22 cellular contexts compared by ENCODE assay signal in genomic region chr6:98547151-98547550, GRCh38.
"Had no signal": no experiment of that assay in that cellular context is flagged by ENCODE, and none has a peak within 500 bp of the region (broad histone marks: within the 10 kb centered on the region; RNA-seq: fewer than 3 reads in every experiment).

No MANE protein-coding gene starts in this region.

- H3K4me1 ChIP-seq: psoas muscle, right lobe of liver, tibial nerve, vagina had no signal

- H3K9me3 Mint-ChIP-seq: effector memory CD8-positive, alpha-beta T cell; mesothelial cell of epicardium; stimulated activated naive CD8-positive, alpha-beta T cell treated with anti-CD3 and anti-CD28 coated beads, Interleukin-15, Interleukin-2, amounts not matched to agents 100 ng/mL and 50 ng/mL, for 24 hours had no signal

- FAIRE-seq: frontal cortex, kidney, small intestine had no signal

- H3K36me3 ChIP-seq: ovary, right lobe of liver, thoracic aorta, tibial nerve, vagina had no signal

- H3K4me1 Mint-ChIP-seq: naive B cell; stimulated activated naive B cell treated with anti-CD40 and anti-IgM and Interleukin-4, amounts not matched to agents 10 μg/mL and 1 μg/mL and 100 μg/mL, for 72 hours had no signal

- H3K27ac Mint-ChIP-seq: effector memory CD8-positive, alpha-beta T cell; naive B cell; natural killer cell treated with Interleukin-12 subunit alpha and Interleukin-12 subunit beta and Interleukin-15 and Interleukin-18, amount 100 ng/mL, for 72 hours; stimulated activated naive B cell treated with anti-CD40 and anti-IgM and Interleukin-4, amounts not matched to agents 10 μg/mL and 1 μg/mL and 100 μg/mL, for 72 hours; stimulated activated naive CD8-positive, alpha-beta T cell treated with anti-CD3 and anti-CD28 coated beads, Interleukin-15, Interleukin-2, amounts not matched to agents 100 ng/mL and 50 ng/mL, for 24 hours had no signal

- H3K9me3 ChIP-seq: mucosa of descending colon, ovary, psoas muscle, right lobe of liver, thoracic aorta, tibial nerve, vagina had no signal

- H3K36me3 Mint-ChIP-seq: mesothelial cell of epicardium; naive B cell; natural killer cell treated with Interleukin-12 subunit alpha and Interleukin-12 subunit beta and Interleukin-15 and Interleukin-18, amount 100 ng/mL, for 72 hours; stimulated activated naive B cell treated with anti-CD40 and anti-IgM and Interleukin-4, amounts not matched to agents 10 μg/mL and 1 μg/mL and 100 μg/mL, for 72 hours had no signal

- H3K4me3 Mint-ChIP-seq: effector memory CD8-positive, alpha-beta T cell; mesothelial cell of epicardium; naive B cell; natural killer cell treated with Interleukin-12 subunit alpha and Interleukin-12 subunit beta and Interleukin-15 and Interleukin-18, amount 100 ng/mL, for 72 hours; stimulated activated naive B cell treated with anti-CD40 and anti-IgM and Interleukin-4, amounts not matched to agents 10 μg/mL and 1 μg/mL and 100 μg/mL, for 72 hours; stimulated activated naive CD8-positive, alpha-beta T cell treated with anti-CD3 and anti-CD28 coated beads, Interleukin-15, Interleukin-2, amounts not matched to agents 100 ng/mL and 50 ng/mL, for 24 hours had no signal

- H3K27me3 ChIP-seq: ovary, right lobe of liver, tibial nerve, vagina had no signal

- H3K27ac ChIP-seq: ovary, psoas muscle, right lobe of liver, thoracic aorta, tibial nerve, vagina had no signal

- H3K4me3 ChIP-seq: mucosa of descending colon, ovary, psoas muscle, right lobe of liver, thoracic aorta, tibial nerve, vagina had no signal

- DNase-seq: cortex of kidney; effector memory CD8-positive, alpha-beta T cell; kidney; mesenchymal stem cell; mucosa of descending colon; naive B cell; occipital lobe; ovary; psoas muscle; right lobe of liver; small intestine; stimulated activated CD4-positive, alpha-beta T cell treated with anti-CD3 and anti-CD28 coated beads, Interleukin-15, amount 100 ng/mL, for 24 hours; stimulated activated CD4-positive, alpha-beta T cell treated with anti-CD3 and anti-CD28 coated beads, Interleukin-2, amount 100 ng/mL, for 48 hours; stimulated activated naive B cell treated with anti-CD40 and anti-IgM and Interleukin-4, amounts not matched to agents 10 μg/mL and 1 μg/mL and 100 μg/mL, for 72 hours had no signal

- H3K27me3 Mint-ChIP-seq: effector memory CD8-positive, alpha-beta T cell; natural killer cell treated with Interleukin-12 subunit alpha and Interleukin-12 subunit beta and Interleukin-15 and Interleukin-18, amount 100 ng/mL, for 72 hours had no signal

- ATAC-seq: effector memory CD8-positive, alpha-beta T cell; left lobe of liver; mucosa of descending colon; natural killer cell treated with Interleukin-12 subunit alpha and Interleukin-12 subunit beta and Interleukin-15 and Interleukin-18, amount 100 ng/mL, for 72 hours; psoas muscle; right lobe of liver; stimulated activated naive B cell treated with anti-CD40 and anti-IgM and Interleukin-4, amounts not matched to agents 10 μg/mL and 1 μg/mL and 100 μg/mL, for 72 hours had no signal
